Comparison of ENCODE assay signal across 8 cellular contexts in the genomic region with DNA sequence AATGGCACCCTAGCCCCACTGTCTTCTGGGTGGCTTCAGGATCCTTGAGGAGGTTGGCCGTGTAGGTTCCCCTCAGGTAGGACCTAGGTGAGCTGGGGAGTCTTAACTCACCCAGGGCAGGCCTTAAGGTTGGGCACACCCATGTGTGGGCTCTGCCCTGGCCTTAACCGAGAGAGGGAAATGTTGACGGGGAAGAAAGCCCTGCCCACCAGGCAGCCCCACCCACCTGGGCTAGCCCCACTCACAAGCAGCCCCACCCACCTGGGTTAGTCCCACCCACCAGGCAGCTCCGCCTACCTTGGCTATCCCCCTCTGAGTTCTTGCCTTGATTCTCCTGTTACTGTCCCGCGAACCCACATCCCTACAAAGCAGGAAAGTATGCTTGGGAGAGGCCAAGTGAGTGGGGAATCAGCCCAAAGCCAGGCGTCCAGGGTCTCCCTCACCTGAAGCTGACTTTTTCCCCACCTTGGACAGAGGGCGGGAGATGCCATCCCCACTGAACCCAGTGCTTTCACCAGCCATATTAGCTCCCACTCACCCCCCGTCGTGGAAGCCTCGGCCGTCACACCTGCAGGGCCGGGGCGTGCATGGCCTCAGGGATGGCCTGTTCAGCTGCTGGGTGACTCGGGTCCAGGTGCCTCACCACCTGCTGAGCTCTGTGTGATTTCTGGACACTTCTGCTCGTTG.
DNase-seq lines count a peak whose midpoint lies in the region; ATAC-seq and TF ChIP-seq lines count a peak whose summit lies in the region.

TSS of gene MYEOV (plus strand) at position 337 of the 687 bp plus-strand sequence. CDS start 1,200 bp downstream, outside the sequence.

- H3K9me3 ChIP-seq in NT2/D1 (ENCODE audit: insufficient read depth, low read length) (no peaks in the 10 kb centered on the region), mucosa of rectum (ENCODE audit: control insufficient read depth in 2 of 2, low read length in 2 of 2) (no peaks in the 10 kb centered on the region)

- H3K27me3 ChIP-seq in NT2/D1 (ENCODE audit: insufficient read depth, insufficient read length) (no peaks in the 10 kb centered on the region), mucosa of rectum (ENCODE audit: control insufficient read depth in 2 of 2, insufficient read depth in 2 of 2, low read length in 2 of 2) (no peaks in the 10 kb centered on the region)

- no peak within 1 kb of the TSS for H3K9ac ChIP-seq in NT2/D1 (ENCODE audit: insufficient read length, low read depth)
- H3K9ac ChIP-seq in mucosa of rectum (ENCODE audit: low read depth in 1 of 2, low read length in 2 of 2), result peak within 1 kb of the TSS; percentile 39 to 52

- in situ Hi-C loops in GM13976 (cut with MboI; ENCODE audit: low sequenced_read_pairs, unreplicated experiment), result loop anchor here (25.0 kb wide), 2 partner anchors 182 to 343 kb away; partner anchors contain the start of gene CCND1

- H3K4me1 ChIP-seq in NT2/D1 (ENCODE audit: insufficient read depth, insufficient read length) (peaks cover 14% of the 10 kb centered on the region), mucosa of rectum (ENCODE audit: control insufficient read depth in 2 of 2, insufficient read depth in 2 of 2, low read length in 2 of 2) (peaks cover 70% of the 10 kb centered on the region in 2 donors)

- ATAC-seq in HG03565 (IDR thresholded peaks at IDR 0.05; ENCODE audit: unreplicated experiment) (no peak), HG02763 (IDR thresholded peaks at IDR 0.05; ENCODE audit: unreplicated experiment) (no peak), HG02642 (IDR thresholded peaks at IDR 0.05; ENCODE audit: poor library complexity, unreplicated experiment) (no peak), GM21786 (IDR thresholded peaks at IDR 0.05; ENCODE audit: unreplicated experiment) (no peak)

- peak; percentile 83 for DNase-seq in GM13976 (ENCODE audit: low spot score)
- DNase-seq in NT2/D1 (ENCODE audit: low read depth, low spot score), result peak; percentile 39
- DNase-seq in amniotic epithelial cell (ENCODE audit: low read depth), result peak; percentile 60

- no peak for TF ChIP-seq CTCF in GM13976 (IDR thresholded peaks at IDR 0.05; ENCODE audit: borderline replicate concordance, control extremely low read depth, extremely low read depth, insufficient read depth, missing control alignments)

- H3K27ac ChIP-seq in mucosa of rectum (ENCODE audit: low read depth in 2 of 2, low read length in 2 of 2), result peak within 1 kb of the TSS; percentile 72 to 95

- no peak within 1 kb of the TSS for H3K4me3 ChIP-seq in NT2/D1 (ENCODE audit: insufficient read length, low read depth)
- peak within 1 kb of the TSS in 1 of 2 donors; percentile 26 for H3K4me3 ChIP-seq in mucosa of rectum (ENCODE audit: low read length in 2 of 2)

- H3K36me3 ChIP-seq in NT2/D1 (ENCODE audit: insufficient read depth, insufficient read length, low read length) (no peaks in the 10 kb centered on the region), mucosa of rectum (ENCODE audit: control insufficient read depth in 2 of 2, insufficient read depth in 2 of 2, low read length in 2 of 2) (no peaks in the 10 kb centered on the region)
